In genomic region chr18:41227993-41228392, GRCh38 we compare ENCODE assay signal across 27 cellular contexts.
"Had no signal": no experiment of that assay in that cellular context is flagged by ENCODE, and none has a peak within 500 bp of the region (broad histone marks: within the 10 kb centered on the region; RNA-seq: fewer than 3 reads in every experiment).

No MANE protein-coding gene starts in this region.

- H3K27me3 Mint-ChIP-seq: naive thymus-derived CD4-positive, alpha-beta T cell; stimulated activated memory B cell treated with anti-CD40 and anti-IgM and Interleukin-4, amounts not matched to agents 10 μg/mL and 1 μg/mL and 100 μg/mL, for 72 hours; stimulated activated naive CD8-positive, alpha-beta T cell treated with anti-CD3 and anti-CD28 coated beads, Interleukin-15, Interleukin-2, amounts not matched to agents 100 ng/mL and 50 ng/mL, for 24 hours had no signal

- H3K36me3 Mint-ChIP-seq: naive thymus-derived CD4-positive, alpha-beta T cell; stimulated activated memory B cell treated with anti-CD40 and anti-IgM and Interleukin-4, amounts not matched to agents 10 μg/mL and 1 μg/mL and 100 μg/mL, for 72 hours had no signal

- H3K27ac Mint-ChIP-seq: nephron progenitor cell; stimulated activated memory B cell treated with anti-CD40 and anti-IgM and Interleukin-4, amounts not matched to agents 10 μg/mL and 1 μg/mL and 100 μg/mL, for 72 hours; stimulated activated naive CD8-positive, alpha-beta T cell treated with anti-CD3 and anti-CD28 coated beads, Interleukin-15, Interleukin-2, amounts not matched to agents 100 ng/mL and 50 ng/mL, for 24 hours had no signal

- H3K36me3 ChIP-seq: prostate gland, spleen, tibial artery, upper lobe of left lung, vagina had no signal

- H2AFZ ChIP-seq: hepatocyte, parathyroid adenoma had no signal

- FAIRE-seq: endometrium had no signal

- H3K9me3 Mint-ChIP-seq: nephron progenitor cell had no signal

- H3K79me2 ChIP-seq: hepatocyte, parathyroid adenoma had no signal

- H3K4me2 ChIP-seq: hepatocyte had no signal

- DNase-seq: dorsolateral prefrontal cortex; effector CD8-positive, alpha-beta T cell; erythroblast; foreskin melanocyte; head of caudate nucleus; left colon; left ventricle myocardium superior; mesendoderm; naive thymus-derived CD4-positive, alpha-beta T cell; nephron progenitor cell; retina; spleen; stimulated activated CD4-positive, alpha-beta T cell treated with anti-CD3 and anti-CD28 coated beads, Interleukin-15, amount 100 ng/mL, for 24 hours; stimulated activated CD4-positive, alpha-beta T cell treated with anti-CD3 and anti-CD28 coated beads, Interleukin-1b, Interleukin-23, amount 100 ng/mL, for 48 hours; stimulated activated CD4-positive, alpha-beta T cell treated with anti-CD3 and anti-CD28 coated beads, Interleukin-4, amount 100 ng/mL, for 24 hours; tibial artery; upper lobe of left lung had no signal

- H3K4me3 ChIP-seq: coronary artery, dorsolateral prefrontal cortex, hepatocyte, lung, prostate gland, spleen, tibial artery, upper lobe of left lung, vagina had no signal

- H3K27ac ChIP-seq: coronary artery, dorsolateral prefrontal cortex, hepatocyte, parathyroid adenoma, prostate gland, spleen, tibial artery, upper lobe of left lung, vagina had no signal

- H3K4me3 Mint-ChIP-seq: naive thymus-derived CD4-positive, alpha-beta T cell; nephron progenitor cell; stimulated activated memory B cell treated with anti-CD40 and anti-IgM and Interleukin-4, amounts not matched to agents 10 μg/mL and 1 μg/mL and 100 μg/mL, for 72 hours; stimulated activated naive CD8-positive, alpha-beta T cell treated with anti-CD3 and anti-CD28 coated beads, Interleukin-15, Interleukin-2, amounts not matched to agents 100 ng/mL and 50 ng/mL, for 24 hours had no signal

- H3K4me1 Mint-ChIP-seq: naive thymus-derived CD4-positive, alpha-beta T cell; nephron progenitor cell; stimulated activated memory B cell treated with anti-CD40 and anti-IgM and Interleukin-4, amounts not matched to agents 10 μg/mL and 1 μg/mL and 100 μg/mL, for 72 hours had no signal

- H3K4me1 ChIP-seq: parathyroid adenoma, prostate gland, spleen, tibial artery, upper lobe of left lung, vagina had no signal

- H3K9me3 ChIP-seq: prostate gland, tibial artery, upper lobe of left lung, vagina had no signal

- ATAC-seq: left colon; left ventricle myocardium superior; naive thymus-derived CD4-positive, alpha-beta T cell; sciatic nerve; stimulated activated memory B cell treated with anti-CD40 and anti-IgM and Interleukin-4, amounts not matched to agents 10 μg/mL and 1 μg/mL and 100 μg/mL, for 72 hours had no signal

- H3K27me3 ChIP-seq: dorsolateral prefrontal cortex, hepatocyte, spleen, tibial artery, upper lobe of left lung, vagina had no signal
